In genomic region chr6:161169690-161170089, GRCh38 we compare ENCODE assay signal across 9 cellular contexts.
DNase-seq lines count a peak whose midpoint lies in the region; ATAC-seq and TF ChIP-seq lines count a peak whose summit lies in the region.
"Had no signal": no experiment of that assay in that cellular context is flagged by ENCODE, and none has a peak within 500 bp of the region (broad histone marks: within the 10 kb centered on the region; RNA-seq: fewer than 3 reads in every experiment).

No MANE protein-coding gene starts in this region.

- H3K9me3 ChIP-seq in left ventricle myocardium inferior (replicated peaks), result peaks cover 25% of the 10 kb centered on the region
- no peaks in the 10 kb centered on the region for H3K9me3 ChIP-seq in naive thymus-derived CD4-positive, alpha-beta T cell (ENCODE audit: control insufficient read depth in 2 of 3, low read length in 3 of 3)

- no peak overlapping the region for H3K4me3 ChIP-seq in left ventricle myocardium inferior
- no peak overlapping the region for H3K4me3 ChIP-seq in fibroblast of pulmonary artery (replicated peaks; ENCODE audit: low read depth, low read length)
- H3K4me3 ChIP-seq in naive thymus-derived CD4-positive, alpha-beta T cell (ENCODE audit: low read length), result no peak overlapping the region

- H3K9me3 Mint-ChIP-seq in naive thymus-derived CD4-positive, alpha-beta T cell, result peaks cover 0 to 12% (median 1%) of the 10 kb centered on the region in 11 donors

- peak; percentile 52 for DNase-seq in left ventricle myocardium superior
- DNase-seq in left ventricle myocardium inferior, result no peak
- peak; percentile 96 for DNase-seq in RPMI8226
- DNase-seq in fibroblast of pulmonary artery (ENCODE audit: low read depth), result peak; percentile 57
- no peak for DNase-seq in naive thymus-derived CD4-positive, alpha-beta T cell
- no peak for DNase-seq in D341Med (ENCODE audit: low spot score)

- POLR2A ChIA-PET in naive thymus-derived CD4-positive, alpha-beta T cell (lab: Charles Lee), result no interaction called here

- H3K4me3 Mint-ChIP-seq in naive thymus-derived CD4-positive, alpha-beta T cell, result no peak overlapping the region

- H3K4me1 Mint-ChIP-seq in naive thymus-derived CD4-positive, alpha-beta T cell, result peaks cover 0 to 7% (median 0%) of the 10 kb centered on the region in 7 donors

- H3K27me3 Mint-ChIP-seq in naive thymus-derived CD4-positive, alpha-beta T cell, result no peaks in the 10 kb centered on the region
- H3K27me3 Mint-ChIP-seq: progenitor cell of endocrine pancreas had no signal

- H3K27ac ChIP-seq in left ventricle myocardium inferior (replicated peaks), result no peak overlapping the region
- H3K27ac ChIP-seq in naive thymus-derived CD4-positive, alpha-beta T cell (ENCODE audit: low read depth, low read length), result no peak overlapping the region

- H3K36me3 ChIP-seq in left ventricle myocardium inferior, result peaks cover 3% of the 10 kb centered on the region
- no peaks in the 10 kb centered on the region for H3K36me3 ChIP-seq in naive thymus-derived CD4-positive, alpha-beta T cell (ENCODE audit: control insufficient read depth in 2 of 3, insufficient read depth in 3 of 3, low read length in 3 of 3)

- peak; percentile 19 for ATAC-seq in left ventricle myocardium superior
- ATAC-seq in naive thymus-derived CD4-positive, alpha-beta T cell, result no peak
- ATAC-seq in GM21737 (IDR thresholded peaks at IDR 0.05; ENCODE audit: unreplicated experiment), result no peak
- ATAC-seq in GM21786 (IDR thresholded peaks at IDR 0.05; ENCODE audit: unreplicated experiment), result no peak

- peaks cover 0 to 23% (median 15%) of the 10 kb centered on the region in 5 donors for H3K36me3 Mint-ChIP-seq in naive thymus-derived CD4-positive, alpha-beta T cell

- H3K4me1 ChIP-seq in left ventricle myocardium inferior, result no peaks in the 10 kb centered on the region
- no peaks in the 10 kb centered on the region for H3K4me1 ChIP-seq in naive thymus-derived CD4-positive, alpha-beta T cell (ENCODE audit: control insufficient read depth in 2 of 2, insufficient read depth in 2 of 2, low read length in 2 of 2)

- H3K27ac Mint-ChIP-seq in naive thymus-derived CD4-positive, alpha-beta T cell, result no peak overlapping the region
- H3K27ac Mint-ChIP-seq: progenitor cell of endocrine pancreas had no signal

- CTCF ChIA-PET in naive thymus-derived CD4-positive, alpha-beta T cell (lab: Charles Lee), result interaction anchor here (0.6 kb wide), 1 partner anchor 201 kb away, joined by 3 read pairs; no protein-coding TSS in a partner anchor

- no peaks in the 10 kb centered on the region for H3K27me3 ChIP-seq in left ventricle myocardium inferior (ENCODE audit: low read depth)
- H3K27me3 ChIP-seq in naive thymus-derived CD4-positive, alpha-beta T cell (ENCODE audit: control insufficient read depth in 2 of 2, insufficient read depth in 2 of 2, low read length in 2 of 2), result no peaks in the 10 kb centered on the region

- intact Hi-C loops in left ventricle myocardium superior (cut with micrococcal nuclease), result no loop called here
- intact Hi-C loops in left ventricle myocardium inferior (cut with micrococcal nuclease), result no loop called here
- intact Hi-C loops in naive thymus-derived CD4-positive, alpha-beta T cell (cut with micrococcal nuclease), result no loop called here

- TF ChIP-seq CTCF in left ventricle myocardium inferior (IDR thresholded peaks at IDR 0.05; ENCODE audit: borderline replicate concordance), result no peak
- TF ChIP-seq CTCF in fibroblast of pulmonary artery (IDR thresholded peaks at IDR 0.05; ENCODE audit: low read length, missing control alignments), result no peak

Comparison
In these comparisons a context has a peak if more than half of its experiments do, and no peak if none do; other contexts are left out.
1. DNase-seq: peak in left ventricle myocardium superior (single experiment), RPMI8226 (single experiment) and fibroblast of pulmonary artery (single experiment); none in left ventricle myocardium inferior (single experiment), naive thymus-derived CD4-positive, alpha-beta T cell (0 of 9) and D341Med (single experiment).